1 cellular context compared by ENCODE assay signal in the genomic region with DNA sequence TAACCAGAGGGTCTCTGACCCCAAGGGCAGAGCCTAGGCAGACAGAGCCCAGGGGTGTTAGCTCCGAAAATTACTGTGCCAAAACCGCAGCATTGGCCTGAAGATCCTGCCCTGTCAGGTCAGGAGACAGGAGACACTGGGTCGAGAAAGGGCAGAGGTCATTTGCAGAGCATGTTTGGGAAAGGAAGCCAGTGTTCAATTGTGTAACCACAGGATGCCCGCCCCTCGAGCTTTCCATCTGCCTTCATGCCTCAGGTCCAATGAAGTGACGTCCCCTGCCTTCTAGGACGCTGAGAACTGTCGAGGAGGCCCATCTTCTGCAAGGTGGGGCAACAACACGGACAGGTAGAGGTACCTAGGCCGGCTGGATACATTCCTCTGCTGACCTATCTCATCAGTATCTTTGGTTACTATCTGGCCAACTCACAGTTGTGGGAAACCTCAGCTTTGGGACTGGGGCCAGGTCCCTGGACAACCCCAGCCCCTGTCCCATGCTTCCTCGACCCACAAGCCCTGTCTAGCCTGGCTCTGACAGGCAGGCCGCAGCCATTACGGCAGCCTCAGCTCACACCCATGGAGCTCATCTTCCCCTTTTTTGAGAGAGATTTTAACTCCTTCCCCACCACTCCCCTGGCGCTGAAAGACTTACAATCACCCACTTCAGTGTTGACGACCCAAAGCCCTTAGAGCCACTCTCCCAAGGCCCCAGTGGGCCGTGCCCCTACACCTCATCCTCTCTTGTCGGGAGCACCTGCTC.
TF ChIP-seq lines count a peak whose summit lies in the region.

No MANE protein-coding gene starts in this region.

TF ChIP-seq in HepG2, 621 proteins besides CTCF, POLR2A, EP300 and RAD21 (continued from another document and continues in another):
- TF ChIP-seq PRPF4 (IDR thresholded peaks at IDR 0.05; ENCODE audit: low read depth, low read length, poor library complexity, severe bottlenecking) (no peak), GTF3A (CRISPR knock-in tag; conservative IDR thresholded peaks at IDR 0.05) (no peak), TRIM22 (IDR thresholded peaks at IDR 0.05) (no peak), ARID4A (CRISPR knock-in tag; IDR thresholded peaks at IDR 0.05; ENCODE audit: borderline replicate concordance) (0 out of 2 replicates have a peak, but pooled peaks have one; percentile 23), ZNF558 (CRISPR knock-in tag; IDR thresholded peaks at IDR 0.05; ENCODE audit: borderline replicate concordance) (no peak), MXD4 (CRISPR knock-in tag; IDR thresholded peaks at IDR 0.05) (0 out of 2 replicates have a peak, but pooled peaks have one; percentile 25), RBM39 (IDR thresholded peaks at IDR 0.05; ENCODE audit: low read depth, low read length, poor library complexity, severe bottlenecking) (no peak), MXI1 (IDR thresholded peaks at IDR 0.05; ENCODE audit: borderline replicate concordance, low read depth, low read length) (no peak), RNF219 (CRISPR knock-in tag; IDR thresholded peaks at IDR 0.05) (no peak), MIER3 (CRISPR knock-in tag; IDR thresholded peaks at IDR 0.05; ENCODE audit: borderline replicate concordance) (0 out of 2 replicates have a peak, but pooled peaks have one; percentile 29), NCOR1 (IDR thresholded peaks at IDR 0.05; ENCODE audit: borderline replicate concordance, low read length) (peak; percentile 87), NFYB (CRISPR knock-in tag; IDR thresholded peaks at IDR 0.05) (no peak), ZNF292 (CRISPR knock-in tag; IDR thresholded peaks at IDR 0.05; ENCODE audit: borderline replicate concordance, low read depth) (peak; percentile 73; the same call in 1 of the 2 replicates), CAMTA2 (CRISPR knock-in tag; IDR thresholded peaks at IDR 0.05; ENCODE audit: borderline replicate concordance) (no peak), PRDM4 (CRISPR knock-in tag; IDR thresholded peaks at IDR 0.05; ENCODE audit: borderline replicate concordance) (no peak), ZNF121 (CRISPR knock-in tag; IDR thresholded peaks at IDR 0.05) (no peak), ZBTB2 (CRISPR knock-in tag; IDR thresholded peaks at IDR 0.05; ENCODE audit: low read depth) (no peak), EED (CRISPR knock-in tag; IDR thresholded peaks at IDR 0.05) (no peak), LRRFIP1 (CRISPR knock-in tag; conservative IDR thresholded peaks at IDR 0.05) (no peak), ISL2 (CRISPR knock-in tag; IDR thresholded peaks at IDR 0.05) (no peak), HES4 (CRISPR knock-in tag; IDR thresholded peaks at IDR 0.05; ENCODE audit: borderline replicate concordance) (no peak), CBFB (CRISPR knock-in tag; IDR thresholded peaks at IDR 0.05) (peak; percentile 81), GATAD2A (CRISPR knock-in tag; IDR thresholded peaks at IDR 0.05) (peak; percentile 56; the same call in 1 of the 2 replicates)
- TF ChIP-seq, protein P1, sequence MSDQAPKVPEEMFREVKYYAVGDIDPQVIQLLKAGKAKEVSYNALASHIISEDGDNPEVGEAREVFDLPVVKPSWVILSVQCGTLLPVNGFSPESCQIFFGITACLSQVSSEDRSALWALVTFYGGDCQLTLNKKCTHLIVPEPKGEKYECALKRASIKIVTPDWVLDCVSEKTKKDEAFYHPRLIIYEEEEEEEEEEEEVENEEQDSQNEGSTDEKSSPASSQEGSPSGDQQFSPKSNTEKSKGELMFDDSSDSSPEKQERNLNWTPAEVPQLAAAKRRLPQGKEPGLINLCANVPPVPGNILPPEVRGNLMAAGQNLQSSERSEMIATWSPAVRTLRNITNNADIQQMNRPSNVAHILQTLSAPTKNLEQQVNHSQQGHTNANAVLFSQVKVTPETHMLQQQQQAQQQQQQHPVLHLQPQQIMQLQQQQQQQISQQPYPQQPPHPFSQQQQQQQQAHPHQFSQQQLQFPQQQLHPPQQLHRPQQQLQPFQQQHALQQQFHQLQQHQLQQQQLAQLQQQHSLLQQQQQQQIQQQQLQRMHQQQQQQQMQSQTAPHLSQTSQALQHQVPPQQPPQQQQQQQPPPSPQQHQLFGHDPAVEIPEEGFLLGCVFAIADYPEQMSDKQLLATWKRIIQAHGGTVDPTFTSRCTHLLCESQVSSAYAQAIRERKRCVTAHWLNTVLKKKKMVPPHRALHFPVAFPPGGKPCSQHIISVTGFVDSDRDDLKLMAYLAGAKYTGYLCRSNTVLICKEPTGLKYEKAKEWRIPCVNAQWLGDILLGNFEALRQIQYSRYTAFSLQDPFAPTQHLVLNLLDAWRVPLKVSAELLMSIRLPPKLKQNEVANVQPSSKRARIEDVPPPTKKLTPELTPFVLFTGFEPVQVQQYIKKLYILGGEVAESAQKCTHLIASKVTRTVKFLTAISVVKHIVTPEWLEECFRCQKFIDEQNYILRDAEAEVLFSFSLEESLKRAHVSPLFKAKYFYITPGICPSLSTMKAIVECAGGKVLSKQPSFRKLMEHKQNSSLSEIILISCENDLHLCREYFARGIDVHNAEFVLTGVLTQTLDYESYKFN (CRISPR knock-in tag; conservative IDR thresholded peaks at IDR 0.05) = peak; percentile 76
- TF ChIP-seq, protein P2, sequence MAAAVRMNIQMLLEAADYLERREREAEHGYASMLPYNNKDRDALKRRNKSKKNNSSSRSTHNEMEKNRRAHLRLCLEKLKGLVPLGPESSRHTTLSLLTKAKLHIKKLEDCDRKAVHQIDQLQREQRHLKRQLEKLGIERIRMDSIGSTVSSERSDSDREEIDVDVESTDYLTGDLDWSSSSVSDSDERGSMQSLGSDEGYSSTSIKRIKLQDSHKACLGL (CRISPR knock-in tag; IDR thresholded peaks at IDR 0.05) = no peak; the same call in 1 of the 2 replicates
- TF ChIP-seq, protein P3, sequence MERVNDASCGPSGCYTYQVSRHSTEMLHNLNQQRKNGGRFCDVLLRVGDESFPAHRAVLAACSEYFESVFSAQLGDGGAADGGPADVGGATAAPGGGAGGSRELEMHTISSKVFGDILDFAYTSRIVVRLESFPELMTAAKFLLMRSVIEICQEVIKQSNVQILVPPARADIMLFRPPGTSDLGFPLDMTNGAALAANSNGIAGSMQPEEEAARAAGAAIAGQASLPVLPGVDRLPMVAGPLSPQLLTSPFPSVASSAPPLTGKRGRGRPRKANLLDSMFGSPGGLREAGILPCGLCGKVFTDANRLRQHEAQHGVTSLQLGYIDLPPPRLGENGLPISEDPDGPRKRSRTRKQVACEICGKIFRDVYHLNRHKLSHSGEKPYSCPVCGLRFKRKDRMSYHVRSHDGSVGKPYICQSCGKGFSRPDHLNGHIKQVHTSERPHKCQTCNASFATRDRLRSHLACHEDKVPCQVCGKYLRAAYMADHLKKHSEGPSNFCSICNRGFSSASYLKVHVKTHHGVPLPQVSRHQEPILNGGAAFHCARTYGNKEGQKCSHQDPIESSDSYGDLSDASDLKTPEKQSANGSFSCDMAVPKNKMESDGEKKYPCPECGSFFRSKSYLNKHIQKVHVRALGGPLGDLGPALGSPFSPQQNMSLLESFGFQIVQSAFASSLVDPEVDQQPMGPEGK (CRISPR knock-in tag; IDR thresholded peaks at IDR 0.05) = peak; percentile 30
- TF ChIP-seq, protein P4, sequence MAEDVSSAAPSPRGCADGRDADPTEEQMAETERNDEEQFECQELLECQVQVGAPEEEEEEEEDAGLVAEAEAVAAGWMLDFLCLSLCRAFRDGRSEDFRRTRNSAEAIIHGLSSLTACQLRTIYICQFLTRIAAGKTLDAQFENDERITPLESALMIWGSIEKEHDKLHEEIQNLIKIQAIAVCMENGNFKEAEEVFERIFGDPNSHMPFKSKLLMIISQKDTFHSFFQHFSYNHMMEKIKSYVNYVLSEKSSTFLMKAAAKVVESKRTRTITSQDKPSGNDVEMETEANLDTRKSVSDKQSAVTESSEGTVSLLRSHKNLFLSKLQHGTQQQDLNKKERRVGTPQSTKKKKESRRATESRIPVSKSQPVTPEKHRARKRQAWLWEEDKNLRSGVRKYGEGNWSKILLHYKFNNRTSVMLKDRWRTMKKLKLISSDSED (CRISPR knock-in tag; IDR thresholded peaks at IDR 0.05) = no peak
